In genomic region chr5:140558542-140558941, GRCh38 we compare ENCODE assay signal across 25 cellular contexts. TPM values are rescaled to one million over a fixed set of nuclear protein-coding genes. Genes with fewer than 3 reads are reported as not detected.
DNase-seq lines count a peak whose midpoint lies in the region; ATAC-seq and TF ChIP-seq lines count a peak whose summit lies in the region.
"Had no signal": no experiment of that assay in that cellular context is flagged by ENCODE, and none has a peak within 500 bp of the region (broad histone marks: within the 10 kb centered on the region; RNA-seq: fewer than 3 reads in every experiment).

No MANE protein-coding gene starts in this region.

- H3K36me3 ChIP-seq in muscle layer of duodenum (ENCODE audit: control insufficient read depth in 1 of 2, insufficient read depth in 2 of 2, low read length in 2 of 2) (peaks cover 9 to 22% of the 10 kb centered on the region in 2 donors), stomach smooth muscle (ENCODE audit: control insufficient read depth in 2 of 2, insufficient read depth in 2 of 2, low read length in 2 of 2) (peaks cover 6 to 10% of the 10 kb centered on the region in 2 donors), heart left ventricle (peaks cover 0 to 29% (median 21%) of the 10 kb centered on the region in 9 donors)

- H3K4me1 ChIP-seq in muscle layer of duodenum (ENCODE audit: control insufficient read depth in 1 of 2, insufficient read depth in 2 of 2, low read length in 2 of 2) (peaks cover 21 to 31% of the 10 kb centered on the region in 2 donors), stomach smooth muscle (ENCODE audit: control insufficient read depth, insufficient read depth, low read length) (peaks cover 37% of the 10 kb centered on the region), heart left ventricle (peaks cover 0 to 56% (median 42%) of the 10 kb centered on the region in 12 donors)

- TF ChIP-seq CTCF in heart left ventricle (IDR thresholded peaks at IDR 0.05): no peak

- intact Hi-C loops in heart left ventricle (cut with DNase I): loop anchor here in 1 of 10 donors (5.0 kb wide), 1 partner anchor 139 kb away; no protein-coding TSS in a partner anchor

- no peak for TF ChIP-seq POLR2A in heart left ventricle (IDR thresholded peaks at IDR 0.05)

- DNase-seq in activated T-cell treated with anti-CD3 and anti-CD28 coated beads, Interleukin-2, amount 50 U/mL, for 24 hours: no peak
- no peak for DNase-seq in activated T-cell treated with anti-CD3 and anti-CD28 coated beads, Interleukin-2, amount 50 U/mL, for 48 hours
- no peak for DNase-seq in middle frontal gyrus (ENCODE audit: extremely low spot score, low spot score)
- no peak for DNase-seq in cerebellar cortex (ENCODE audit: low spot score)
- DNase-seq in heart left ventricle: no peak
- DNase-seq: activated gamma-delta T cell treated with Interleukin-2 at 50 U/mL for 16 hours; brain microvascular endothelial cell; CD8-positive, alpha-beta T cell; effector CD4-positive, alpha-beta T cell; EL; GOT3; NCI-H1105 treated with DMSO at 0.1 percent for 48 hours; NCI-H2171; NCI-H82; retina; RPMI8226; stimulated activated CD4-positive, alpha-beta T cell treated with anti-CD3 and anti-CD28 coated beads, Interleukin-1b, Interleukin-23, amount 100 ng/mL, for 48 hours; WERI-Rb-1 had no signal

- peaks cover 34% of the 10 kb centered on the region for H3K36me3 Mint-ChIP-seq in activated T-cell treated with anti-CD3 and anti-CD28 coated beads, Interleukin-2, amount 50 U/mL, for 24 hours (ENCODE audit: low read depth)
- peaks cover 46% of the 10 kb centered on the region for H3K36me3 Mint-ChIP-seq in activated T-helper 17 cell treated with anti-CD3 and anti-CD28 coated beads, Interleukin-2, amount 50 U/mL, for 72 hours (ENCODE audit: low read depth)

- H3K4me1 Mint-ChIP-seq in activated T-cell treated with anti-CD3 and anti-CD28 coated beads, Interleukin-2, amount 50 U/mL, for 24 hours (ENCODE audit: low read depth): peaks cover 49% of the 10 kb centered on the region
- H3K4me1 Mint-ChIP-seq in activated T-helper 17 cell treated with anti-CD3 and anti-CD28 coated beads, Interleukin-2, amount 50 U/mL, for 72 hours: peaks cover 36% of the 10 kb centered on the region

- H3K9me3 Mint-ChIP-seq in activated T-cell treated with anti-CD3 and anti-CD28 coated beads, Interleukin-2, amount 50 U/mL, for 24 hours: no peaks in the 10 kb centered on the region
- no peaks in the 10 kb centered on the region for H3K9me3 Mint-ChIP-seq in activated T-helper 17 cell treated with anti-CD3 and anti-CD28 coated beads, Interleukin-2, amount 50 U/mL, for 72 hours
- H3K9me3 Mint-ChIP-seq: CD8-positive, alpha-beta T cell had no signal

- no peak overlapping the region for H3K9ac ChIP-seq in stomach smooth muscle (ENCODE audit: low read length in 2 of 2)

- H3K4me3 ChIP-seq in muscle layer of duodenum (ENCODE audit: low read depth in 1 of 2, low read length in 2 of 2) (no peak overlapping the region), stomach smooth muscle (ENCODE audit: low read length in 2 of 2) (no peak overlapping the region), heart left ventricle (no peak overlapping the region)
- H3K4me3 ChIP-seq: tibial nerve had no signal

- H3K9me3 ChIP-seq in muscle layer of duodenum (ENCODE audit: control insufficient read depth in 1 of 2, low read length in 2 of 2) (no peaks in the 10 kb centered on the region), stomach smooth muscle (ENCODE audit: control insufficient read depth in 2 of 2, low read length in 2 of 2) (no peaks in the 10 kb centered on the region), heart left ventricle (no peaks in the 10 kb centered on the region)
- H3K9me3 ChIP-seq: A549, tibial nerve had no signal

- 93 to 97% (median 95%) methylated on average over 9 of the region's 9 CpGs for WGBS in heart left ventricle, 4 donors

- H3K27me3 Mint-ChIP-seq in activated T-cell treated with anti-CD3 and anti-CD28 coated beads, Interleukin-2, amount 50 U/mL, for 24 hours: no peaks in the 10 kb centered on the region
- no peaks in the 10 kb centered on the region for H3K27me3 Mint-ChIP-seq in activated T-helper 17 cell treated with anti-CD3 and anti-CD28 coated beads, Interleukin-2, amount 50 U/mL, for 72 hours

- peak overlapping the region; percentile 92 for H3K27ac Mint-ChIP-seq in activated T-cell treated with anti-CD3 and anti-CD28 coated beads, Interleukin-2, amount 50 U/mL, for 24 hours
- peak overlapping the region; percentile 75 for H3K27ac Mint-ChIP-seq in activated T-helper 17 cell treated with anti-CD3 and anti-CD28 coated beads, Interleukin-2, amount 50 U/mL, for 72 hours

- no peak overlapping the region for H3K4me3 Mint-ChIP-seq in activated T-cell treated with anti-CD3 and anti-CD28 coated beads, Interleukin-2, amount 50 U/mL, for 24 hours
- H3K4me3 Mint-ChIP-seq in activated T-helper 17 cell treated with anti-CD3 and anti-CD28 coated beads, Interleukin-2, amount 50 U/mL, for 72 hours: peak overlapping the region; percentile 63

- no peak for ATAC-seq in activated T-helper 17 cell treated with anti-CD3 and anti-CD28 coated beads, Interleukin-2, amount 50 U/mL, for 72 hours (replicated peaks)
- ATAC-seq in heart left ventricle: no peak
- ATAC-seq: A549; CD8-positive, alpha-beta T cell; GM12878; K562 had no signal

- H3K27ac ChIP-seq in muscle layer of duodenum (ENCODE audit: low read length) (peak overlapping the region; percentile 96), stomach smooth muscle (ENCODE audit: low read length) (peak overlapping the region; percentile 92), heart left ventricle (no peak overlapping the region)

- H3K27me3 ChIP-seq in muscle layer of duodenum (ENCODE audit: low read depth, low read length): no peaks in the 10 kb centered on the region
- no peaks in the 10 kb centered on the region for H3K27me3 ChIP-seq in stomach smooth muscle (ENCODE audit: control insufficient read depth in 1 of 2, insufficient read depth in 2 of 2, low read length in 2 of 2)
- H3K27me3 ChIP-seq in heart left ventricle: no peaks in the 10 kb centered on the region
- H3K27me3 ChIP-seq: brain microvascular endothelial cell, tibial nerve had no signal

RNA-seq across cellular contexts. Expression of gene SRA1, which starts 1.3 kb away (rescaled TPM):
- total RNA-seq in activated T-helper 17 cell treated with anti-CD3 and anti-CD28 coated beads, Interleukin-2, amount 50 U/mL, for 72 hours: 10 to 100 TPM; 32.3 to 39.1 TPM
- total RNA-seq in heart left ventricle: 10 to 100 TPM; 22.4 to 38.1 (median 28.1) TPM
- 10 to 100 TPM; 32.1 to 36.5 TPM for polyA plus RNA-seq in heart left ventricle

RNA-seq across cellular contexts. Expression of gene APBB3, which starts 5.9 kb away (rescaled TPM):
- total RNA-seq in activated T-helper 17 cell treated with anti-CD3 and anti-CD28 coated beads, Interleukin-2, amount 50 U/mL, for 72 hours: 10 to 100 TPM; 20.5 to 56.6 TPM
- total RNA-seq in heart left ventricle: 10 to 100 TPM in 5 of 9 donors, 1 to 10 TPM in 4; 3.6 to 23.1 (median 11.4) TPM
- polyA plus RNA-seq in heart left ventricle: 10 to 100 TPM in 1 of 2 donors, 1 to 10 TPM in 1; 4.9 to 14.7 TPM

RNA-seq across cellular contexts. Expression of gene SLC35A4, which starts 6.1 kb away (rescaled TPM):
- 10 to 100 TPM; 56.0 to 89.6 TPM for total RNA-seq in activated T-helper 17 cell treated with anti-CD3 and anti-CD28 coated beads, Interleukin-2, amount 50 U/mL, for 72 hours
- total RNA-seq in heart left ventricle: 10 to 100 TPM; 55.5 to 92.1 (median 75.9) TPM
- polyA plus RNA-seq in heart left ventricle: 100 to 1,000 TPM in 1 of 2 donors, 10 to 100 TPM in 1; 39.2 to 118 TPM

RNA-seq across cellular contexts. Expression of gene EIF4EBP3, which starts 11.1 kb away (rescaled TPM):
- 10 to 100 TPM in 1 of 2 donors, 1 to 10 TPM in 1; 8.9 to 11.8 TPM for total RNA-seq in activated T-helper 17 cell treated with anti-CD3 and anti-CD28 coated beads, Interleukin-2, amount 50 U/mL, for 72 hours
- 10 to 100 TPM in 6 of 9 donors, 1 to 10 TPM in 3; 4.7 to 34.9 (median 14.6) TPM for total RNA-seq in heart left ventricle
- 10 to 100 TPM in 1 of 2 donors, 1 to 10 TPM in 1; 8.5 to 33.3 TPM for polyA plus RNA-seq in heart left ventricle

Comparison
In these comparisons a context has a peak if more than half of its experiments do, and no peak if none do; other contexts are left out.
1. H3K27ac ChIP-seq: peak in muscle layer of duodenum (single experiment) and stomach smooth muscle (single experiment); none in heart left ventricle (0 of 12).